1 cellular context compared by ENCODE assay signal in genomic region chr14:77045570-77045890, GRCh38.
TF ChIP-seq lines count a peak whose summit lies in the region.

No MANE protein-coding gene starts in this region.

TF ChIP-seq in K562, 482 proteins besides CTCF, POLR2A, EP300 and RAD21:
- TF ChIP-seq KDM4B (IDR thresholded peaks at IDR 0.05; ENCODE audit: borderline replicate concordance in 2 of 2, low read depth in 1 of 2) (no peak), ZNF175 (CRISPR knock-in tag; IDR thresholded peaks at IDR 0.05; ENCODE audit: low read depth) (no peak), PYGO2 (tag; IDR thresholded peaks at IDR 0.05) (no peak), CTCFL (IDR thresholded peaks at IDR 0.05; ENCODE audit: borderline replicate concordance, insufficient read depth, low read depth, low read length, poor library complexity, severe bottlenecking) (no peak)
